ENCODE assay signal across 23 cellular contexts in genomic region chr16:86367291-86368072, GRCh38.
"Had no signal": no experiment of that assay in that cellular context is flagged by ENCODE, and none has a peak within 500 bp of the region (broad histone marks: within the 10 kb centered on the region; RNA-seq: fewer than 3 reads in every experiment).

No MANE protein-coding gene starts in this region.

- H3K4me1 Mint-ChIP-seq: activated B cell treated with CpG ODN at 0.5 μM for 24 hours; activated CD8-positive, alpha-beta memory T cell treated with anti-CD3 and anti-CD28 coated beads, Interleukin-2, amount 10 ng/mL, durations not matched to agents 7 days and 5 days; activated naive CD8-positive, alpha-beta T cell treated with anti-CD3 and anti-CD28 coated beads, Interleukin-2, amount 10 ng/mL, durations not matched to agents 7 days and 5 days; activated T-helper 17 cell treated with anti-CD3 and anti-CD28 coated beads, Interleukin-2, amount 50 U/mL, for 72 hours had no signal

- DNase-seq: activated B cell treated with CpG ODN at 0.5 μM for 24 hours; activated CD4-positive, alpha-beta memory T cell treated with anti-CD3 and anti-CD28 coated beads for 36 hours; activated CD4-positive, alpha-beta T cell treated with anti-CD3 and anti-CD28 coated beads for 4 hours; activated CD8-positive, alpha-beta memory T cell treated with anti-CD3 and anti-CD28 coated beads, Interleukin-2, amount 10 ng/mL, durations not matched to agents 7 days and 5 days; activated naive CD4-positive, alpha-beta T cell treated with Interleukin-2 at 50 U/mL for 16 hours; activated naive CD8-positive, alpha-beta T cell treated with anti-CD3 and anti-CD28 coated beads, Interleukin-2, amount 10 ng/mL, durations not matched to agents 7 days and 5 days; activated T-cell treated with anti-CD3 and anti-CD28 coated beads, Interleukin-2, amount 50 U/mL, for 1 hour; body of pancreas; dermis blood vessel endothelial cell; effector memory CD4-positive, alpha-beta T cell; foreskin melanocyte; head of caudate nucleus; kidney; nephron progenitor cell; nucleus accumbens; T-helper 1 cell; T-helper 9 cell had no signal

- H3K4me3 Mint-ChIP-seq: activated B cell treated with CpG ODN at 0.5 μM for 24 hours; activated CD4-positive, alpha-beta memory T cell treated with anti-CD3 and anti-CD28 coated beads for 36 hours; activated CD8-positive, alpha-beta memory T cell treated with anti-CD3 and anti-CD28 coated beads, Interleukin-2, amount 10 ng/mL, durations not matched to agents 7 days and 5 days; activated naive CD8-positive, alpha-beta T cell treated with anti-CD3 and anti-CD28 coated beads, Interleukin-2, amount 10 ng/mL, durations not matched to agents 7 days and 5 days; activated T-helper 17 cell treated with anti-CD3 and anti-CD28 coated beads, Interleukin-2, amount 50 U/mL, for 72 hours; mesothelial cell of epicardium; nephron progenitor cell; stimulated activated naive CD8-positive, alpha-beta T cell treated with anti-CD3 and anti-CD28 coated beads, Interleukin-15, Interleukin-2, amounts not matched to agents 100 ng/mL and 50 ng/mL, for 24 hours; type B pancreatic cell had no signal

- H3K36me3 Mint-ChIP-seq: activated CD4-positive, alpha-beta memory T cell treated with anti-CD3 and anti-CD28 coated beads for 36 hours; activated CD8-positive, alpha-beta memory T cell treated with anti-CD3 and anti-CD28 coated beads, Interleukin-2, amount 10 ng/mL, durations not matched to agents 7 days and 5 days; activated naive CD8-positive, alpha-beta T cell treated with anti-CD3 and anti-CD28 coated beads, Interleukin-2, amount 10 ng/mL, durations not matched to agents 7 days and 5 days; mesothelial cell of epicardium; type B pancreatic cell had no signal

- H3K9me3 Mint-ChIP-seq: activated B cell treated with CpG ODN at 0.5 μM for 24 hours; activated CD4-positive, alpha-beta memory T cell treated with anti-CD3 and anti-CD28 coated beads for 36 hours; activated naive CD8-positive, alpha-beta T cell treated with anti-CD3 and anti-CD28 coated beads, Interleukin-2, amount 10 ng/mL, durations not matched to agents 7 days and 5 days; activated T-helper 17 cell treated with anti-CD3 and anti-CD28 coated beads, Interleukin-2, amount 50 U/mL, for 72 hours; mesothelial cell of epicardium; nephron progenitor cell; stimulated activated naive CD8-positive, alpha-beta T cell treated with anti-CD3 and anti-CD28 coated beads, Interleukin-15, Interleukin-2, amounts not matched to agents 100 ng/mL and 50 ng/mL, for 24 hours; type B pancreatic cell had no signal

- H3K9me3 ChIP-seq: body of pancreas had no signal

- H3K27ac ChIP-seq: body of pancreas had no signal

- ATAC-seq: activated CD8-positive, alpha-beta memory T cell treated with anti-CD3 and anti-CD28 coated beads, Interleukin-2, amount 10 ng/mL, durations not matched to agents 7 days and 5 days; activated T-helper 17 cell treated with anti-CD3 and anti-CD28 coated beads, Interleukin-2, amount 50 U/mL, for 72 hours; body of pancreas; left lobe of liver had no signal

- H3K4me3 ChIP-seq: body of pancreas, lung had no signal

- H3K4me1 ChIP-seq: body of pancreas had no signal

- H3K27ac Mint-ChIP-seq: activated B cell treated with CpG ODN at 0.5 μM for 24 hours; activated CD4-positive, alpha-beta memory T cell treated with anti-CD3 and anti-CD28 coated beads for 36 hours; activated CD8-positive, alpha-beta memory T cell treated with anti-CD3 and anti-CD28 coated beads, Interleukin-2, amount 10 ng/mL, durations not matched to agents 7 days and 5 days; activated naive CD8-positive, alpha-beta T cell treated with anti-CD3 and anti-CD28 coated beads, Interleukin-2, amount 10 ng/mL, durations not matched to agents 7 days and 5 days; activated T-helper 17 cell treated with anti-CD3 and anti-CD28 coated beads, Interleukin-2, amount 50 U/mL, for 72 hours; mesothelial cell of epicardium; nephron progenitor cell; stimulated activated naive CD8-positive, alpha-beta T cell treated with anti-CD3 and anti-CD28 coated beads, Interleukin-15, Interleukin-2, amounts not matched to agents 100 ng/mL and 50 ng/mL, for 24 hours; type B pancreatic cell had no signal
